ENCODE assay signal across 25 cellular contexts in genomic region chr2:84276585-84277255, GRCh38.
"Had no signal": no experiment of that assay in that cellular context is flagged by ENCODE, and none has a peak within 500 bp of the region (broad histone marks: within the 10 kb centered on the region; RNA-seq: fewer than 3 reads in every experiment).

No MANE protein-coding gene starts in this region.

- DNase-seq: activated B cell treated with CpG ODN at 0.5 μM for 24 hours; activated CD4-positive, alpha-beta T cell treated with anti-CD3 and anti-CD28 coated beads, Interleukin-2, amount 10 ng/mL, durations not matched to agents 24 days and 14 days; activated naive CD4-positive, alpha-beta T cell; adrenal gland; colonic mucosa; endodermal cell; heart right ventricle; left lung; nephron progenitor cell; pancreas; psoas muscle; stimulated activated CD4-positive, alpha-beta T cell treated with anti-CD3 and anti-CD28 coated beads, Interleukin-12 subunit alpha, Interleukin-12 subunit beta, amount 100 ng/mL, for 4 hours; stimulated activated CD4-positive, alpha-beta T cell treated with anti-CD3 and anti-CD28 coated beads, Interleukin-4, amount 100 ng/mL, for 4 hours; stomach; T-helper 1 cell; transverse colon had no signal

- H3K27me3 Mint-ChIP-seq: activated CD4-positive, alpha-beta T cell treated with anti-CD3 and anti-CD28 coated beads, Interleukin-2, amount 10 ng/mL, durations not matched to agents 24 days and 14 days had no signal

- H3K27ac ChIP-seq: adrenal gland, colonic mucosa, epithelial cell of prostate, heart right ventricle, left lung, pancreas, psoas muscle, right atrium auricular region, stomach, suprapubic skin, transverse colon had no signal

- H3K36me3 ChIP-seq: adrenal gland, colonic mucosa, heart right ventricle, left lung, pancreas, right atrium auricular region, stomach, suprapubic skin, transverse colon had no signal

- H3K27me3 ChIP-seq: adrenal gland, colonic mucosa, heart right ventricle, left lung, pancreas, right atrium auricular region, stomach, transverse colon had no signal

- H3K9me3 ChIP-seq: adrenal gland, colonic mucosa, heart right ventricle, left lung, pancreas, psoas muscle, right atrium auricular region, stomach, suprapubic skin, transverse colon had no signal

- FAIRE-seq: astrocyte, pancreas had no signal

- H3K4me1 ChIP-seq: adrenal gland, colonic mucosa, heart right ventricle, left lung, psoas muscle, right atrium auricular region, stomach, suprapubic skin had no signal

- H3K36me3 Mint-ChIP-seq: activated naive CD8-positive, alpha-beta T cell; mesothelial cell of epicardium had no signal

- H3K4me3 ChIP-seq: adrenal gland, colonic mucosa, heart right ventricle, left lung, lung, pancreas, psoas muscle, right atrium auricular region, stomach, suprapubic skin, transverse colon had no signal

- H3K9me3 Mint-ChIP-seq: activated B cell treated with CpG ODN at 0.5 μM for 24 hours; activated CD4-positive, alpha-beta T cell treated with anti-CD3 and anti-CD28 coated beads, Interleukin-2, amount 10 ng/mL, durations not matched to agents 24 days and 14 days; activated T-helper 2 cell treated with anti-CD3 and anti-CD28 coated beads, Interferon-gamma antibody, Interleukin-2, Interleukin-4, amounts not matched to agents 10 μg/mL and 5 μg/mL and 100 μg/mL, durations not matched to agents 14 hours and 24 hours and 36 hours; endodermal cell; mesothelial cell of epicardium; nephron progenitor cell had no signal

- H3K4me1 Mint-ChIP-seq: activated B cell treated with CpG ODN at 0.5 μM for 24 hours, endodermal cell, mesothelial cell of epicardium, nephron progenitor cell had no signal

- H3K4me3 Mint-ChIP-seq: activated B cell treated with CpG ODN at 0.5 μM for 24 hours; activated CD4-positive, alpha-beta T cell treated with anti-CD3 and anti-CD28 coated beads, Interleukin-2, amount 10 ng/mL, durations not matched to agents 24 days and 14 days; activated CD8-positive, alpha-beta T cell treated with anti-CD3 and anti-CD28 coated beads, Interleukin-2, amount 10 ng/mL, durations not matched to agents 7 days and 5 days; activated naive CD8-positive, alpha-beta T cell; endodermal cell; mesothelial cell of epicardium; nephron progenitor cell had no signal

- ATAC-seq: activated CD8-positive, alpha-beta T cell treated with anti-CD3 and anti-CD28 coated beads, Interleukin-2, amount 10 ng/mL, durations not matched to agents 7 days and 5 days; heart right ventricle; left lung; pancreas; psoas muscle had no signal

- H3K27ac Mint-ChIP-seq: activated B cell treated with CpG ODN at 0.5 μM for 24 hours; activated CD4-positive, alpha-beta T cell treated with anti-CD3 and anti-CD28 coated beads, Interleukin-2, amount 10 ng/mL, durations not matched to agents 24 days and 14 days; activated CD8-positive, alpha-beta T cell treated with anti-CD3 and anti-CD28 coated beads, Interleukin-2, amount 10 ng/mL, durations not matched to agents 7 days and 5 days; activated naive CD8-positive, alpha-beta T cell; activated T-helper 2 cell treated with anti-CD3 and anti-CD28 coated beads, Interferon-gamma antibody, Interleukin-2, Interleukin-4, amounts not matched to agents 10 μg/mL and 5 μg/mL and 100 μg/mL, durations not matched to agents 14 hours and 24 hours and 36 hours; endodermal cell; mesothelial cell of epicardium; nephron progenitor cell had no signal
